ENCODE assay signal across 26 cellular contexts in the genomic region with DNA sequence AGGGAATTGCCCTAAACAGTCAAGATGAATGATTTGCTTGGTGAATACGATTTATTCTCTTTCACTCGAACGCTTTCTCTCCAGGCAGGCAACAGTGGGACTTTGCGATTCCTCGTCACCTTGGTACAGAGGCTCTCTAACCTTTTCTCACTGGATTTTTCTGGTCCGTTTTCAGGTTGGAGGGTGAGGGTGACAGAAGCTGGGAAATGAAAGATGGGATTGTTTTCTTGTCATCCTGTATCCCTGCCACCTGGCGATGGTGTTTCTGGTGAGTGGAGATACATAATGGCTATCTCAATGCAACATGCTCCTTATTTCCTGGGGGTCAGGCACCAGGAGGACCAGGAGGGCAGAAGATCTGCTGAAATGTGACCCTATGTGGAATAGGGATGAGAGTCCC.
"Had no signal": no experiment of that assay in that cellular context is flagged by ENCODE, and none has a peak within 500 bp of the region (broad histone marks: within the 10 kb centered on the region; RNA-seq: fewer than 3 reads in every experiment).

No MANE protein-coding gene starts in this region.

- H3K9me3 ChIP-seq: colonic mucosa, gastroesophageal sphincter, heart right ventricle, neutrophil, pancreas, suprapubic skin, transverse colon, upper lobe of right lung, uterus had no signal

- H3K36me3 ChIP-seq: colonic mucosa, gastroesophageal sphincter, heart right ventricle, neutrophil, pancreas, suprapubic skin, transverse colon, upper lobe of right lung, uterus had no signal

- H3K4me3 ChIP-seq: colonic mucosa, gastroesophageal sphincter, heart right ventricle, pancreas, smooth muscle cell, suprapubic skin, transverse colon, upper lobe of right lung, uterus had no signal

- H3K27me3 ChIP-seq: colonic mucosa, foreskin keratinocyte, pancreas, suprapubic skin, transverse colon, upper lobe of right lung, uterus had no signal

- H3K4me1 ChIP-seq: colonic mucosa, foreskin keratinocyte, gastroesophageal sphincter, pancreas, suprapubic skin, transverse colon, upper lobe of right lung, uterus had no signal

- DNase-seq: colonic mucosa; effector CD8-positive, alpha-beta T cell; endodermal cell; foreskin keratinocyte; heart right ventricle; hippocampal formation; immature natural killer cell; mesenchymal stem cell; midbrain; naive thymus-derived CD4-positive, alpha-beta T cell; pancreas; stimulated activated CD4-positive, alpha-beta T cell treated with anti-CD3 and anti-CD28 coated beads, Interleukin-12 subunit alpha, Interleukin-12 subunit beta, amount 100 ng/mL, for 4 hours; stimulated activated CD4-positive, alpha-beta T cell treated with anti-CD3 and anti-CD28 coated beads, Interleukin-1b, Interleukin-23, amount 100 ng/mL, for 48 hours; stimulated activated CD4-positive, alpha-beta T cell treated with anti-CD3 and anti-CD28 coated beads, Interleukin-4, amount 100 ng/mL, for 1 hour; stimulated activated CD8-positive, alpha-beta memory T cell treated with anti-CD3 and anti-CD28 coated beads, Interleukin-4, amount 100 ng/mL, for 48 hours; stimulated activated naive CD4-positive, alpha-beta T cell; stimulated activated naive CD8-positive, alpha-beta T cell treated with anti-CD3 and anti-CD28 coated beads, Interleukin-15, amount 100 ng/mL, for 72 hours; transverse colon; upper lobe of right lung; uterus had no signal

- H3K27ac Mint-ChIP-seq: dendritic cell treated with granulocyte-macrophage colony-stimulating factor and Interleukin-4, amounts not matched to agents 40 ng/mL and 50 ng/mL, for 4 days; endodermal cell; stimulated activated naive CD8-positive, alpha-beta T cell treated with anti-CD3 and anti-CD28 coated beads, Interleukin-15, amount 100 ng/mL, for 72 hours had no signal

- H3K4me3 Mint-ChIP-seq: dendritic cell treated with granulocyte-macrophage colony-stimulating factor and Interleukin-4, amounts not matched to agents 40 ng/mL and 50 ng/mL, for 4 days; endodermal cell; naive thymus-derived CD4-positive, alpha-beta T cell; stimulated activated naive CD8-positive, alpha-beta T cell treated with anti-CD3 and anti-CD28 coated beads, Interleukin-15, amount 100 ng/mL, for 72 hours had no signal

- H3K27ac ChIP-seq: colonic mucosa, epithelial cell of prostate, foreskin keratinocyte, gastroesophageal sphincter, heart right ventricle, neutrophil, pancreas, suprapubic skin, transverse colon, upper lobe of right lung, uterus had no signal

- H3K9me3 Mint-ChIP-seq: dendritic cell treated with granulocyte-macrophage colony-stimulating factor and Interleukin-4, amounts not matched to agents 40 ng/mL and 50 ng/mL, for 4 days; immature natural killer cell; stimulated activated naive CD8-positive, alpha-beta T cell treated with anti-CD3 and anti-CD28 coated beads, Interleukin-15, amount 100 ng/mL, for 72 hours had no signal
